ENCODE assay signal across 8 cellular contexts in genomic region chr5:139177809-139178581, GRCh38. TPM values are rescaled to one million over a fixed set of nuclear protein-coding genes. Genes with fewer than 3 reads are reported as not detected.
A peak's percentile ranks its signal among the peaks of the same experiment; 100 is the strongest.
DNase-seq lines count a peak whose midpoint lies in the region; ATAC-seq and TF ChIP-seq lines count a peak whose summit lies in the region.

No MANE protein-coding gene starts in this region.

- H3K9ac ChIP-seq in mesendoderm (ENCODE audit: low read length), result no peak overlapping the region

- H3K36me3 Mint-ChIP-seq in neural crest cell (ENCODE audit: low read depth) (peaks cover 4% of the 10 kb centered on the region), GM23338 (ENCODE audit: low read depth) (no peaks in the 10 kb centered on the region)

- H3K79me1 ChIP-seq in mesendoderm (ENCODE audit: low read length), result no peaks in the 10 kb centered on the region

- H3K23ac ChIP-seq in mesendoderm (ENCODE audit: low read length), result no peak overlapping the region

- H3K27ac Mint-ChIP-seq in neural crest cell (ENCODE audit: unreplicated experiment), result peak overlapping the region; percentile 13
- H3K27ac Mint-ChIP-seq in GM23338, result no peak overlapping the region

- no peak overlapping the region for H3K56ac ChIP-seq in mesendoderm (ENCODE audit: low read length)

- H3K4ac ChIP-seq in mesendoderm (ENCODE audit: low read depth, low read length), result no peak overlapping the region

- H3K4me1 ChIP-seq in mesendoderm (ENCODE audit: control insufficient read depth, low read depth, low read length), result no peaks in the 10 kb centered on the region
- no peaks in the 10 kb centered on the region for H3K4me1 ChIP-seq in GM23338 (ENCODE audit: insufficient read depth)

- no peak overlapping the region for H3K18ac ChIP-seq in mesendoderm (ENCODE audit: low read length)

- H2BK5ac ChIP-seq in mesendoderm (ENCODE audit: low read length), result no peak overlapping the region

- H2AK5ac ChIP-seq in mesendoderm (ENCODE audit: low read length), result no peak overlapping the region

- H3K79me2 ChIP-seq in mesendoderm (ENCODE audit: control insufficient read depth, insufficient read depth, low read length) (no peaks in the 10 kb centered on the region), GM23338 (replicated peaks; ENCODE audit: insufficient read depth) (no peaks in the 10 kb centered on the region)

- ATAC-seq in GM23338, result no peak

- H3K27ac ChIP-seq in mesendoderm (ENCODE audit: low read depth, low read length), result no peak overlapping the region
- no peak overlapping the region for H3K27ac ChIP-seq in GM23338 (ENCODE audit: low read depth)

- H4K5ac ChIP-seq in mesendoderm (ENCODE audit: low read length), result no peak overlapping the region

- H3K4me2 ChIP-seq in mesendoderm (ENCODE audit: low read length), result no peak overlapping the region
- H3K4me2 ChIP-seq in GM23338, result no peak overlapping the region

- H2BK120ac ChIP-seq in mesendoderm (ENCODE audit: low read depth, low read length), result no peak overlapping the region

- H4K20me1 ChIP-seq in GM23338 (replicated peaks; ENCODE audit: insufficient read depth), result no peaks in the 10 kb centered on the region

- no peaks in the 10 kb centered on the region for H3F3A ChIP-seq in GM23338 (replicated peaks; ENCODE audit: low read depth)

- H4K8ac ChIP-seq in mesendoderm (ENCODE audit: low read depth, low read length), result no peak overlapping the region

- H3K4me3 ChIP-seq in mesendoderm (ENCODE audit: low read length) (no peak overlapping the region), GM23338 (no peak overlapping the region)

- H3K9me3 Mint-ChIP-seq in neural crest cell (no peaks in the 10 kb centered on the region), GM23338 (peaks cover 2% of the 10 kb centered on the region; the same call in 1 of the 3 replicates)

- H2AFZ ChIP-seq in GM23338, result no peak overlapping the region

- H3K36me3 ChIP-seq in mesendoderm (ENCODE audit: control insufficient read depth, insufficient read depth, low read length), result no peaks in the 10 kb centered on the region
- H3K36me3 ChIP-seq in GM23338 (ENCODE audit: insufficient read depth), result no peaks in the 10 kb centered on the region

- H3K4me1 Mint-ChIP-seq in neural crest cell (peaks cover 36% of the 10 kb centered on the region), GM23338 (peaks cover 16% of the 10 kb centered on the region)

- H3K27me3 ChIP-seq in mesendoderm (ENCODE audit: insufficient read depth, low read length, poor library complexity), result no peaks in the 10 kb centered on the region
- no peaks in the 10 kb centered on the region for H3K27me3 ChIP-seq in GM23338 (ENCODE audit: insufficient read depth)

- no peak overlapping the region for H2BK15ac ChIP-seq in mesendoderm (replicated peaks; ENCODE audit: low read depth)

- TF ChIP-seq CTCF in neural crest cell (conservative IDR thresholded peaks at IDR 0.05), result no peak
- TF ChIP-seq CTCF in GM23338 (conservative IDR thresholded peaks at IDR 0.05; ENCODE audit: low read depth in 2 of 2), result no peak

- no peaks in the 10 kb centered on the region for H3K9me2 ChIP-seq in GM23338 (ENCODE audit: insufficient read depth)

- WGBS in mesendoderm (ENCODE audit: extremely low coverage, insufficient coverage, low lambda C conversion rate), result no CpG with 5 or more reads among the region's 1 CpG

- DNase-seq in DMS 273 (lab: John Stamatoyannopoulos, UW; ENCODE audit: unreplicated experiment), result peak; percentile 44
- no peak for DNase-seq in DMS 273 treated with DMSO at 0.1 percent for 48 hours (lab: John Stamatoyannopoulos, UW)
- peak; percentile 71 for DNase-seq in MV-4-11 (lab: John Stamatoyannopoulos, UW)
- peak; percentile 98 for DNase-seq in cerebellar cortex (ENCODE audit: low spot score)
- DNase-seq in neural crest cell (ENCODE audit: low read depth, low spot score), result no peak
- no peak for DNase-seq in retina
- no peak for DNase-seq in mesendoderm
- no peak for DNase-seq in GM23338 (ENCODE audit: low spot score)

- H3K4me3 Mint-ChIP-seq in neural crest cell (no peak overlapping the region), GM23338 (no peak overlapping the region)

- H3K27me3 Mint-ChIP-seq in neural crest cell (ENCODE audit: low read depth) (no peaks in the 10 kb centered on the region), GM23338 (ENCODE audit: insufficient read depth, low read depth, poor library complexity) (peaks cover 4% of the 10 kb centered on the region)

TF ChIP-seq in GM23338, 12 proteins besides CTCF, POLR2A, EP300 and RAD21:
- no peak for TF ChIP-seq ZNF331 (CRISPR knock-in tag; IDR thresholded peaks at IDR 0.05; ENCODE audit: low read depth)

RNA-seq across cellular contexts. Expression of gene SIL1, which starts 20.2 kb away (rescaled TPM):
- total RNA-seq in neural crest cell, result 13.7 and 16.0 TPM in 2 replicates
- 2.6 TPM for polyA plus RNA-seq in mesendoderm (2013, experiment 1 of 2)
- 2.6 TPM for polyA plus RNA-seq in mesendoderm (2013, experiment 2 of 2)
- total RNA-seq in GM23338 (2014; rRNA removed; shearing (Covaris generic)), result 5.9 and 11.5 TPM in 2 replicates
- 5.5 and 6.7 TPM in 2 replicates for polyA plus RNA-seq in GM23338 (2016; fragmentation: Nextera tagmentation; extraction: Ambion mirVana)

Comparison
In these comparisons a context has a peak if more than half of its experiments do, and no peak if none do; other contexts are left out.
1. DNase-seq: peak in DMS 273 (single experiment), MV-4-11 (single experiment) and cerebellar cortex (single experiment); none in DMS 273 treated with DMSO at 0.1 percent for 48 hours (single experiment), neural crest cell (single experiment), retina (single experiment), mesendoderm (single experiment) and GM23338 (single experiment).